8 cellular contexts compared by ENCODE assay signal in the genomic region with DNA sequence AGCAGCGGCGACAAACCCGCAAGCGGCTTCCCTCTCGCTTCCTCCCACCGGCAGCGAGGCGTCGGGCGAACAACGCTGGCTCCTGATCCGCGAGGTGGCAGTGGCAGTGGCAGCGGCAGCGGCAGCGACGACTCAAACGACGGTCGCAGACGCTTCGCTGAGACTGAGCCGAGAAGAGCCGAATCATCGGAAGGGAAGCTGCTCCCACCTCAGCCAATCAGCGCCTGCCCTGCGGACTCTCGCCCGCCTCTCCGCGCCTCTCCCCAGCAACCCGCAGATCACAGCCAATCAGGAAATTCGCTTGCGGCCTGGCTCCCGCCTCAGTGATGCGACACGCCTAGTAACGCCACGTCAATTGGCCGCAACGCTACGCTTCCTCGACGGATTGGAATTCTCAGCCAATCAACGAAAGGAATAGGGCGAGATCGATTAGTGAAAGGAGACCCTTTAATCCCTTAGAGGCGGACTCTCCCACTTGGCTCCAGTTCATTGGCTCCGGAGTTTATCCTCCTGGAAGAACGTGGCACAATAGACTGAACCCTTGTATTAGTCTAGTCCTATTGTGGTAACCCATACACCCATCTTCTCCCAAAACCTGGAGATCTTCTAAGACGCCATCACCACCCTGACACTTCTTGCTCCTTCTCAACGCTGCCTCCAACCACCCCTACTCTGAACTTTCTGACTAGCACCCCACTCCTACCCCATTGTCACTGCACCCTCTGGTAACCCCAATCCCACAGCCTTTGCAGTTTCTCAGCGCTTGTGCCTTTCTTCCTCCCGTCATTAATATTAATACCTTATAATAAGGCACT. TPM values are rescaled to one million over a fixed set of nuclear protein-coding genes. Genes with fewer than 3 reads are reported as not detected.
DNase-seq lines count a peak whose midpoint lies in the region; ATAC-seq and TF ChIP-seq lines count a peak whose summit lies in the region.

A gene (minus strand): TSS at position 165 of the 815 bp plus-strand sequence. CDS start 272 bp downstream, outside the sequence.

- no peaks in the 10 kb centered on the region for H3K9me3 ChIP-seq in WERI-Rb-1 (ENCODE audit: severe bottlenecking)
- no peaks in the 10 kb centered on the region for H3K9me3 ChIP-seq in mammary epithelial cell (replicated peaks; ENCODE audit: insufficient read depth, low read length)
- no peaks in the 10 kb centered on the region for H3K9me3 ChIP-seq in iPS-18c (ENCODE audit: control insufficient read depth, insufficient read depth, low read length)

- peaks cover 16% of the 10 kb centered on the region for H4K20me1 ChIP-seq in mammary epithelial cell (ENCODE audit: insufficient read depth, low read length)

- peak within 1 kb of the TSS; percentile 97 for H3K27ac ChIP-seq in WERI-Rb-1
- peak within 1 kb of the TSS; percentile 92 for H3K27ac ChIP-seq in mammary epithelial cell (ENCODE audit: insufficient read depth, low read depth, low read length)
- peak within 1 kb of the TSS; percentile 94 to 100 (median 99) for H3K27ac ChIP-seq in skin epidermis

- CTCF ChIA-PET in mammary epithelial cell (lab: Charles Lee; ENCODE audit: low non-redundant PET), result interaction anchor here (0.5 to 1.3 kb wide), 4 partner anchors 21 to 173 kb away, joined by 3 to 12 read pairs (median 4); no protein-coding TSS in a partner anchor

- DNase-seq in ACHN (peak; percentile 97), NCI-H2227 (lab: John Stamatoyannopoulos, UW; ENCODE audit: unreplicated experiment) (peak; percentile 98), WERI-Rb-1 (peak; percentile 99), mammary epithelial cell (peak; percentile 99)

- no peaks in the 10 kb centered on the region for H3K27me3 ChIP-seq in WERI-Rb-1 (ENCODE audit: insufficient read depth, low read depth, severe bottlenecking)
- no peaks in the 10 kb centered on the region for H3K27me3 ChIP-seq in mammary epithelial cell (ENCODE audit: insufficient read depth, low read length)

- peaks cover 64% of the 10 kb centered on the region for H3K79me2 ChIP-seq in mammary epithelial cell (ENCODE audit: insufficient read depth, low read length)

- WGBS in mammary epithelial cell (ENCODE audit: low coverage, missing lambda C conversion rate), result 8% methylated on average over 26 of the region's 54 CpGs

- intact Hi-C loops in mammary epithelial cell (cut with micrococcal nuclease), result loop anchor here (1.0 to 5.0 kb wide), 4 partner anchors 8 to 80 kb away; a partner anchor contains a TSS

- H3K4me2 ChIP-seq in mammary epithelial cell (ENCODE audit: insufficient read depth, low read depth, low read length), result peak within 1 kb of the TSS; percentile 96

- H3K9ac ChIP-seq in mammary epithelial cell (ENCODE audit: insufficient read depth, low read length), result peak within 1 kb of the TSS; percentile 97

- peak; percentile 91 for ATAC-seq in GM18873 (IDR thresholded peaks at IDR 0.05; ENCODE audit: low FRiP score, unreplicated experiment)
- peak; percentile 83 for ATAC-seq in HG03139 (IDR thresholded peaks at IDR 0.05; ENCODE audit: unreplicated experiment)

- H3K4me1 ChIP-seq in mammary epithelial cell (ENCODE audit: insufficient read depth, low read length), result peaks cover 32% of the 10 kb centered on the region

- H2AFZ ChIP-seq in mammary epithelial cell (ENCODE audit: low read depth, low read length), result peak within 1 kb of the TSS; percentile 81

- BruUV-seq in mammary epithelial cell (replicated peaks; lab: Mats Ljungman, UMichigan), result TSS peak; percentile 66

- dilution Hi-C loops in mammary epithelial cell (cut with HindIII; ENCODE audit: low sequenced_read_pairs), result no loop called here

- H3K36me3 ChIP-seq in WERI-Rb-1, result peaks cover 80% of the 10 kb centered on the region
- H3K36me3 ChIP-seq in mammary epithelial cell (ENCODE audit: insufficient read depth, low read length), result peaks cover 8% of the 10 kb centered on the region

- in situ Hi-C loops in ACHN (cut with HindIII; ENCODE audit: low pct_ligation_motif_present, low pct_unique_long_range_greater_than_20kb, low sequenced_read_pairs), result no loop called here
- in situ Hi-C loops in mammary epithelial cell (cut with MboI; ENCODE audit: low sequenced_read_pairs in 2 of 2), result no loop called here

- peak within 1 kb of the TSS; percentile 93 for H3K4me3 ChIP-seq in WERI-Rb-1 (ENCODE audit: low read depth, low read length)
- H3K4me3 ChIP-seq in mammary epithelial cell (replicated peaks in 1 of 3; ENCODE audit: insufficient read depth in 1 of 3, low read depth in 2 of 3, low read length in 3 of 3), result peak within 1 kb of the TSS; percentile 92 to 95 (median 94)
- H3K4me3 ChIP-seq in iPS-18c (ENCODE audit: insufficient read depth, low read depth, low read length), result peak within 1 kb of the TSS; percentile 98
- H3K4me3 ChIP-seq in skin epidermis, result peak within 1 kb of the TSS; percentile 80 to 98 (median 91)

- TF ChIP-seq CTCF in WERI-Rb-1 (IDR thresholded peaks at IDR 0.05; ENCODE audit: low read depth, low read length) (peak; percentile 16; the same call in 1 of the 2 replicates), mammary epithelial cell (conservative IDR thresholded peaks at IDR 0.05 in 1 of 2, IDR thresholded peaks at IDR 0.05 in 1 of 2; ENCODE audit: extremely low read depth in 1 of 2, insufficient read depth in 1 of 2, low read depth in 1 of 2, low read length in 2 of 2) (peak in 1 of 2 donors; percentile 1)

RNA-seq across cellular contexts. Expression of the gene that starts here (rescaled TPM):
- total RNA-seq in mammary epithelial cell, result 100 to 1,000 TPM; 284 to 291 TPM
- polyA plus RNA-seq in mammary epithelial cell, result 310 TPM
- polyA minus RNA-seq in mammary epithelial cell, result 716 TPM

Comparison
In these comparisons a context has a peak if more than half of its experiments do, and no peak if none do; other contexts are left out.
1. Peak in every context shown above with its lines: DNase-seq, ATAC-seq, H3K4me3 ChIP-seq and H3K27ac ChIP-seq.